Comparison of ENCODE assay signal across 32 cellular contexts in genomic region chr13:42036711-42037110, GRCh38.
"Had no signal": no experiment of that assay in that cellular context is flagged by ENCODE, and none has a peak within 500 bp of the region (broad histone marks: within the 10 kb centered on the region; RNA-seq: fewer than 3 reads in every experiment).

No MANE protein-coding gene starts in this region.

- H3K27me3 ChIP-seq: brain microvascular endothelial cell, dorsolateral prefrontal cortex had no signal

- H3K36me3 ChIP-seq: brain microvascular endothelial cell had no signal

- H3K36me3 Mint-ChIP-seq: activated CD4-positive, alpha-beta memory T cell treated with anti-CD3 and anti-CD28 coated beads for 36 hours; activated naive CD4-positive, alpha-beta T cell treated with anti-CD3 and anti-CD28 coated beads, Interleukin-2, amount 10 ng/mL, durations not matched to agents 7 days and 5 days had no signal

- FAIRE-seq: astrocyte, bronchial epithelial cell, TTC549 had no signal

- DNase-seq: activated CD4-positive, alpha-beta memory T cell treated with anti-CD3 and anti-CD28 coated beads for 36 hours; activated CD4-positive, alpha-beta T cell treated with anti-CD3 and anti-CD28 coated beads for 1 hour; activated CD4-positive, alpha-beta T cell treated with anti-CD3 and anti-CD28 coated beads for 4 hours; activated CD8-positive, alpha-beta memory T cell treated with anti-CD3 and anti-CD28 coated beads, Interleukin-2, amount 50 U/mL, for 48 hours; activated CD8-positive, alpha-beta T cell treated with anti-CD3 and anti-CD28 coated beads, Interleukin-2, amount 10 ng/mL, durations not matched to agents 7 days and 5 days; activated gamma-delta T cell; activated naive CD4-positive, alpha-beta T cell; activated naive CD4-positive, alpha-beta T cell treated with anti-CD3 and anti-CD28 coated beads, Interleukin-2, amount 10 ng/mL, durations not matched to agents 7 days and 5 days; activated naive CD8-positive, alpha-beta T cell treated with anti-CD3 and anti-CD28 coated beads, Interleukin-2, amount 10 ng/mL, durations not matched to agents 7 days and 5 days; activated T-cell treated with anti-CD3 and anti-CD28 coated beads for 4 hours; activated T-cell treated with anti-CD3 and anti-CD28 coated beads, Interleukin-2, amount 50 U/mL, for 24 hours; activated T-cell treated with anti-CD3 and anti-CD28 coated beads, Interleukin-2, amount 50 U/mL, for 72 hours; amniotic stem cell; anterior cingulate cortex; brain microvascular endothelial cell; dorsolateral prefrontal cortex; effector memory CD4-positive, alpha-beta T cell; endodermal cell; foreskin fibroblast; head of caudate nucleus; hippocampal formation; T-helper 2 cell had no signal

- H3K4me3 ChIP-seq: coronary artery, dorsolateral prefrontal cortex had no signal

- H3K9me3 Mint-ChIP-seq: central memory CD8-positive, alpha-beta T cell had no signal

- H3K27ac Mint-ChIP-seq: activated CD4-positive, alpha-beta memory T cell treated with anti-CD3 and anti-CD28 coated beads for 36 hours; activated CD8-positive, alpha-beta T cell treated with anti-CD3 and anti-CD28 coated beads, Interleukin-2, amount 10 ng/mL, durations not matched to agents 7 days and 5 days; activated naive CD4-positive, alpha-beta T cell treated with anti-CD3 and anti-CD28 coated beads, Interleukin-2, amount 10 ng/mL, durations not matched to agents 7 days and 5 days; activated naive CD4-positive, alpha-beta T cell treated with anti-CD3 and anti-CD28 coated beads, Interleukin-2, amount 50 U/mL, for 72 hours; activated naive CD8-positive, alpha-beta T cell treated with anti-CD3 and anti-CD28 coated beads, Interleukin-2, amount 10 ng/mL, durations not matched to agents 7 days and 5 days; activated T-cell treated with anti-CD3 and anti-CD28 coated beads, Interleukin-2, amount 50 U/mL, for 24 hours; activated T-cell treated with anti-CD3 and anti-CD28 coated beads, Interleukin-2, amount 50 U/mL, for 72 hours; dendritic cell treated with granulocyte-macrophage colony-stimulating factor and Interleukin-4, amounts not matched to agents 40 ng/mL and 50 ng/mL, for 4 days; endodermal cell; WTC11 had no signal

- H3K4me3 Mint-ChIP-seq: activated CD4-positive, alpha-beta memory T cell treated with anti-CD3 and anti-CD28 coated beads for 36 hours; activated CD8-positive, alpha-beta T cell treated with anti-CD3 and anti-CD28 coated beads, Interleukin-2, amount 10 ng/mL, durations not matched to agents 7 days and 5 days; activated naive CD4-positive, alpha-beta T cell treated with anti-CD3 and anti-CD28 coated beads, Interleukin-2, amount 10 ng/mL, durations not matched to agents 7 days and 5 days; activated naive CD8-positive, alpha-beta T cell treated with anti-CD3 and anti-CD28 coated beads, Interleukin-2, amount 10 ng/mL, durations not matched to agents 7 days and 5 days; activated T-cell treated with anti-CD3 and anti-CD28 coated beads, Interleukin-2, amount 50 U/mL, for 24 hours; activated T-cell treated with anti-CD3 and anti-CD28 coated beads, Interleukin-2, amount 50 U/mL, for 72 hours; central memory CD8-positive, alpha-beta T cell; dendritic cell treated with granulocyte-macrophage colony-stimulating factor and Interleukin-4, amounts not matched to agents 40 ng/mL and 50 ng/mL, for 4 days; endodermal cell; WTC11 had no signal

- ATAC-seq: activated CD8-positive, alpha-beta T cell treated with anti-CD3 and anti-CD28 coated beads, Interleukin-2, amount 10 ng/mL, durations not matched to agents 7 days and 5 days; activated naive CD4-positive, alpha-beta T cell treated with anti-CD3 and anti-CD28 coated beads, Interleukin-2, amount 50 U/mL, for 72 hours; activated T-cell treated with anti-CD3 and anti-CD28 coated beads, Interleukin-2, amount 50 U/mL, for 72 hours; esophagus mucosa; WTC11 had no signal

- H3K27ac ChIP-seq: brain microvascular endothelial cell, coronary artery, dorsolateral prefrontal cortex, VCaP had no signal

- H3K27me3 Mint-ChIP-seq: central memory CD8-positive, alpha-beta T cell had no signal
